8 cellular contexts compared by ENCODE assay signal in genomic region chr7:37448057-37448636, GRCh38. TPM values are rescaled to one million over a fixed set of nuclear protein-coding genes. Genes with fewer than 3 reads are reported as not detected.
DNase-seq lines count a peak whose midpoint lies in the region; ATAC-seq and TF ChIP-seq lines count a peak whose summit lies in the region.

No MANE protein-coding gene starts in this region.

- H3K4me1 ChIP-seq in GM23248 (ENCODE audit: insufficient read depth): no peaks in the 10 kb centered on the region
- peaks cover 0 to 16% (median 0%) of the 10 kb centered on the region in 4 donors for H3K4me1 ChIP-seq in Peyer's patch
- peaks cover 3 to 49% of the 10 kb centered on the region in 2 donors for H3K4me1 ChIP-seq in left lung

- in situ Hi-C loops in GM23248 (cut with MboI): no loop called here

- H3K27me3 ChIP-seq in GM23248 (replicated peaks; ENCODE audit: insufficient read depth) (peaks cover 20% of the 10 kb centered on the region), Peyer's patch (no peaks in the 10 kb centered on the region), left lung (peaks cover 0 to 16% of the 10 kb centered on the region in 2 donors)

- H3K79me2 ChIP-seq in GM23248 (ENCODE audit: insufficient read depth): no peaks in the 10 kb centered on the region

- peak overlapping the region; percentile 86 to 88 for H3K4me3 Mint-ChIP-seq in stimulated activated naive CD8-positive, alpha-beta T cell treated with anti-CD3 and anti-CD28 coated beads, Interleukin-15, amount 100 ng/mL, for 72 hours

- peak overlapping the region; percentile 59 for H3K4me3 ChIP-seq in GM23248
- peak overlapping the region; percentile 69 to 93 (median 84) for H3K4me3 ChIP-seq in Peyer's patch
- peak overlapping the region; percentile 58 to 74 for H3K4me3 ChIP-seq in left lung

- DNase-seq in GM10248 (ENCODE audit: extremely low spot score) (peak; percentile 42), GM23248 (peak; percentile 3), Peyer's patch (peak in 2 of 3 donors; percentile 42 to 58), caudate nucleus (lab: John Stamatoyannopoulos, UW) (peak in 14 of 61 donors; percentile 9 to 60 (median 41)), left lung (peak; percentile 59 to 90), NCI-H2029 treated with DMSO at 0.1 percent for 48 hours (lab: John Stamatoyannopoulos, UW) (no peak), NAMALWA (ENCODE audit: low spot score) (no peak)
- no peak for DNase-seq in stimulated activated naive CD8-positive, alpha-beta T cell treated with anti-CD3 and anti-CD28 coated beads, Interleukin-15, amount 100 ng/mL, for 72 hours

- H3K27ac ChIP-seq in GM23248: no peak overlapping the region
- H3K27ac ChIP-seq in Peyer's patch: peak overlapping the region; percentile 91 to 97 (median 94)
- H3K27ac ChIP-seq in caudate nucleus (ENCODE audit: low read depth, low read length): peak overlapping the region; percentile 94
- H3K27ac ChIP-seq in left lung: peak overlapping the region; percentile 91 to 97

- CTCF ChIA-PET in GM10248 (lab: Yijun Ruan, JAX): interaction anchor here (0.8 to 2.8 kb wide), 10 partner anchors 11 to 777 kb away, joined by 3 to 12 read pairs (median 4); no protein-coding TSS in a partner anchor

- peak; percentile 3 for TF ChIP-seq CTCF in GM10248 (IDR thresholded peaks at IDR 0.05; ENCODE audit: control extremely low read depth, extremely low read depth, low read depth, missing control alignments)
- no peak for TF ChIP-seq CTCF in Peyer's patch (IDR thresholded peaks at IDR 0.05)
- TF ChIP-seq CTCF in left lung (IDR thresholded peaks at IDR 0.05): no peak

- H3K27me3 Mint-ChIP-seq in stimulated activated naive CD8-positive, alpha-beta T cell treated with anti-CD3 and anti-CD28 coated beads, Interleukin-15, amount 100 ng/mL, for 72 hours: no peaks in the 10 kb centered on the region

- H3K9me3 Mint-ChIP-seq in stimulated activated naive CD8-positive, alpha-beta T cell treated with anti-CD3 and anti-CD28 coated beads, Interleukin-15, amount 100 ng/mL, for 72 hours: no peaks in the 10 kb centered on the region

- peak; percentile 51 for ATAC-seq in left lung
- ATAC-seq in stimulated activated naive CD8-positive, alpha-beta T cell treated with anti-CD3 and anti-CD28 coated beads, Interleukin-15, amount 100 ng/mL, for 72 hours: peak; percentile 50

- H3K9ac ChIP-seq in GM23248: no peak overlapping the region

- H3K4me1 Mint-ChIP-seq in stimulated activated naive CD8-positive, alpha-beta T cell treated with anti-CD3 and anti-CD28 coated beads, Interleukin-15, amount 100 ng/mL, for 72 hours: peaks cover 52% of the 10 kb centered on the region

- H3K9me2 ChIP-seq in GM23248 (ENCODE audit: insufficient read depth): no peaks in the 10 kb centered on the region

- no peaks in the 10 kb centered on the region for H3K9me3 ChIP-seq in GM23248 (ENCODE audit: low read depth)
- no peaks in the 10 kb centered on the region for H3K9me3 ChIP-seq in Peyer's patch
- H3K9me3 ChIP-seq in left lung: no peaks in the 10 kb centered on the region

- H4K20me1 ChIP-seq in GM23248 (ENCODE audit: insufficient read depth): no peaks in the 10 kb centered on the region

- peak overlapping the region; percentile 95 to 97 for H3K27ac Mint-ChIP-seq in stimulated activated naive CD8-positive, alpha-beta T cell treated with anti-CD3 and anti-CD28 coated beads, Interleukin-15, amount 100 ng/mL, for 72 hours

- H3K36me3 ChIP-seq in GM23248 (ENCODE audit: low read depth) (no peaks in the 10 kb centered on the region), Peyer's patch (no peaks in the 10 kb centered on the region), left lung (no peaks in the 10 kb centered on the region)

- 0 to 3% methylated on average over 5 to 55 of the region's 62 CpGs for WGBS in GM23248 (ENCODE audit: low coverage in 1 of 2, low lambda C conversion rate in 2 of 2, missing lambda C conversion rate in 2 of 2), 2 experiments

- POLR2A ChIA-PET in GM10248 (lab: Yijun Ruan, JAX): interaction anchor here (0.6 kb wide), 1 partner anchor 93 kb away, joined by 3 read pairs; no protein-coding TSS in a partner anchor

- H3F3A ChIP-seq in GM23248 (ENCODE audit: insufficient read depth): no peaks in the 10 kb centered on the region

- peak overlapping the region; percentile 65 for H3K4me2 ChIP-seq in GM23248 (ENCODE audit: unreplicated experiment)

- H2AFZ ChIP-seq in GM23248: peak overlapping the region; percentile 67

- no peak for TF ChIP-seq POLR2A in Peyer's patch (IDR thresholded peaks at IDR 0.05)

- intact Hi-C loops in left lung (cut with DNase I): no loop called here

RNA-seq across cellular contexts. Expression of gene ELMO1, which starts 0.5 kb away (rescaled TPM):
- not detected in 2 replicates for total RNA-seq in GM23248 (2014; rRNA removed; shearing (Covaris generic))
- polyA plus RNA-seq in GM23248 (2016; fragmentation: Nextera tagmentation; extraction: Ambion mirVana): not detected in 2 replicates
- 100 to 1,000 TPM in 1 of 4 donors, 10 to 100 TPM in 3; 43.1 to 381 (median 72.2) TPM for total RNA-seq in Peyer's patch
- total RNA-seq in left lung: 10 to 100 TPM; 18.2 to 51.4 TPM

Comparison
In these comparisons a context has a peak if more than half of its experiments do, and no peak if none do; other contexts are left out.
1. DNase-seq: peak in GM10248 (single experiment), GM23248 (single experiment), Peyer's patch (2 of 3) and left lung (2 of 2); none in stimulated activated naive CD8-positive, alpha-beta T cell treated with anti-CD3 and anti-CD28 coated beads, Interleukin-15, amount 100 ng/mL, for 72 hours (0 of 2), NCI-H2029 treated with DMSO at 0.1 percent for 48 hours (single experiment) and NAMALWA (single experiment).
2. RNA of gene ELMO1, which starts 0.5 kb away (total RNA-seq): 43.1 to 381 TPM in Peyer's patch and 18.2 to 51.4 TPM in left lung; not detected in GM23248; every median in the first group is over 10 times any median in the second.
3. Peak in every context shown above with its lines, with median percentiles within 50 percentile points of each other: H3K4me3 ChIP-seq.